20 cellular contexts compared by ENCODE assay signal in genomic region chr1:22539510-22540118, GRCh38. TPM values are rescaled to one million over a fixed set of nuclear protein-coding genes. Genes with fewer than 3 reads are reported as not detected.
DNase-seq lines count a peak whose midpoint lies in the region; ATAC-seq and TF ChIP-seq lines count a peak whose summit lies in the region.
"Had no signal": no experiment of that assay in that cellular context is flagged by ENCODE, and none has a peak within 500 bp of the region (broad histone marks: within the 10 kb centered on the region; RNA-seq: fewer than 3 reads in every experiment).

No MANE protein-coding gene starts in this region.

- H3K4me3 ChIP-seq in tibial artery: no peak overlapping the region
- H3K4me3 ChIP-seq: A549, HAP-1, SK-N-MC had no signal

- peak overlapping the region; percentile 16 for H3K27ac Mint-ChIP-seq in activated naive CD8-positive, alpha-beta T cell
- H3K27ac Mint-ChIP-seq in activated naive CD8-positive, alpha-beta T cell treated with anti-CD3 and anti-CD28 coated beads, Interleukin-2, amount 50 U/mL, for 24 hours: no peak overlapping the region
- H3K27ac Mint-ChIP-seq in activated naive CD8-positive, alpha-beta T cell treated with anti-CD3 and anti-CD28 coated beads, Interleukin-2, amount 10 ng/mL, durations not matched to agents 7 days and 5 days: no peak overlapping the region
- H3K27ac Mint-ChIP-seq: IgD-negative memory B cell had no signal

- intact Hi-C loops in left cardiac atrium (cut with DNase I): loop anchor here in 1 of 2 donors (10.0 kb wide), 1 partner anchor 95 kb away; the partner anchor contains the start of gene C1QA
- intact Hi-C loops in tibial artery (cut with DNase I; ENCODE audit: low total_unique reads): loop anchor here (10.0 kb wide), 2 partner anchors 105 kb away; partner anchors contain the start of gene C1QC

- no peak for TF ChIP-seq CTCF in tibial artery (IDR thresholded peaks at IDR 0.05)

- H3K9me3 ChIP-seq in tibial artery: no peaks in the 10 kb centered on the region
- H3K9me3 ChIP-seq: A549, Caco-2, HAP-1 had no signal

- POLR2A ChIA-PET in activated naive CD8-positive, alpha-beta T cell treated with anti-CD3 and anti-CD28 coated beads, Interleukin-2, amount 10 ng/mL, durations not matched to agents 7 days and 5 days (lab: Charles Lee): no interaction called here

- H3K4me3 Mint-ChIP-seq in activated naive CD8-positive, alpha-beta T cell: peak overlapping the region; percentile 54
- H3K4me3 Mint-ChIP-seq in activated naive CD8-positive, alpha-beta T cell treated with anti-CD3 and anti-CD28 coated beads, Interleukin-2, amount 50 U/mL, for 24 hours: no peak overlapping the region
- H3K4me3 Mint-ChIP-seq in activated naive CD8-positive, alpha-beta T cell treated with anti-CD3 and anti-CD28 coated beads, Interleukin-2, amount 10 ng/mL, durations not matched to agents 7 days and 5 days: peak overlapping the region; percentile 36
- H3K4me3 Mint-ChIP-seq: CD14-positive monocyte, IgD-negative memory B cell had no signal

- no peaks in the 10 kb centered on the region for H3K27me3 Mint-ChIP-seq in activated naive CD8-positive, alpha-beta T cell
- H3K27me3 Mint-ChIP-seq in activated naive CD8-positive, alpha-beta T cell treated with anti-CD3 and anti-CD28 coated beads, Interleukin-2, amount 50 U/mL, for 24 hours: no peaks in the 10 kb centered on the region
- no peaks in the 10 kb centered on the region for H3K27me3 Mint-ChIP-seq in activated naive CD8-positive, alpha-beta T cell treated with anti-CD3 and anti-CD28 coated beads, Interleukin-2, amount 10 ng/mL, durations not matched to agents 7 days and 5 days
- H3K27me3 Mint-ChIP-seq: IgD-negative memory B cell had no signal

- peaks cover 0 to 18% (median 0%) of the 10 kb centered on the region in 3 donors for H3K36me3 ChIP-seq in tibial artery
- H3K36me3 ChIP-seq: HAP-1 had no signal

- H3K27me3 ChIP-seq in tibial artery: peaks cover 0 to 20% of the 10 kb centered on the region in 2 donors

- H3K9me3 Mint-ChIP-seq in activated naive CD8-positive, alpha-beta T cell (ENCODE audit: low read depth): no peaks in the 10 kb centered on the region
- H3K9me3 Mint-ChIP-seq in activated naive CD8-positive, alpha-beta T cell treated with anti-CD3 and anti-CD28 coated beads, Interleukin-2, amount 50 U/mL, for 24 hours: no peaks in the 10 kb centered on the region
- no peaks in the 10 kb centered on the region for H3K9me3 Mint-ChIP-seq in activated naive CD8-positive, alpha-beta T cell treated with anti-CD3 and anti-CD28 coated beads, Interleukin-2, amount 10 ng/mL, durations not matched to agents 7 days and 5 days
- H3K9me3 Mint-ChIP-seq: CD14-positive monocyte, IgD-negative memory B cell had no signal

- H3K4me1 ChIP-seq in tibial artery: no peaks in the 10 kb centered on the region
- H3K4me1 ChIP-seq: A549, Caco-2, HAP-1 had no signal

- DNase-seq in activated naive CD8-positive, alpha-beta T cell treated with anti-CD3 and anti-CD28 coated beads, Interleukin-2, amount 50 U/mL, for 24 hours: no peak
- peak; percentile 24 for DNase-seq in NAMALWA (ENCODE audit: low spot score)
- DNase-seq in activated naive CD8-positive, alpha-beta T cell treated with anti-CD3 and anti-CD28 coated beads, Interleukin-2, amount 10 ng/mL, durations not matched to agents 7 days and 5 days: no peak
- DNase-seq in left cardiac atrium: no peak
- no peak for DNase-seq in tibial artery
- DNase-seq in NCI-H1092 treated with DMSO at 0.1 percent for 48 hours (lab: John Stamatoyannopoulos, UW): no peak
- DNase-seq: Caco-2, DMS153, NCI-H1092, NCI-H1694, NCI-H510A treated with DMSO at 0.1 percent for 48 hours had no signal

- H3K27ac ChIP-seq in tibial artery: no peak overlapping the region
- H3K27ac ChIP-seq: A549, HL-60, SK-N-MC had no signal

- peaks cover 2% of the 10 kb centered on the region for H3K36me3 Mint-ChIP-seq in activated naive CD8-positive, alpha-beta T cell
- H3K36me3 Mint-ChIP-seq in activated naive CD8-positive, alpha-beta T cell treated with anti-CD3 and anti-CD28 coated beads, Interleukin-2, amount 50 U/mL, for 24 hours (ENCODE audit: low read depth): no peaks in the 10 kb centered on the region
- peaks cover 2% of the 10 kb centered on the region for H3K36me3 Mint-ChIP-seq in activated naive CD8-positive, alpha-beta T cell treated with anti-CD3 and anti-CD28 coated beads, Interleukin-2, amount 10 ng/mL, durations not matched to agents 7 days and 5 days

- peaks cover 17% of the 10 kb centered on the region for H3K4me1 Mint-ChIP-seq in activated naive CD8-positive, alpha-beta T cell (ENCODE audit: low read depth)
- peaks cover 8% of the 10 kb centered on the region for H3K4me1 Mint-ChIP-seq in activated naive CD8-positive, alpha-beta T cell treated with anti-CD3 and anti-CD28 coated beads, Interleukin-2, amount 50 U/mL, for 24 hours
- peaks cover 13% of the 10 kb centered on the region for H3K4me1 Mint-ChIP-seq in activated naive CD8-positive, alpha-beta T cell treated with anti-CD3 and anti-CD28 coated beads, Interleukin-2, amount 10 ng/mL, durations not matched to agents 7 days and 5 days

- no peak for ATAC-seq in activated naive CD8-positive, alpha-beta T cell treated with anti-CD3 and anti-CD28 coated beads, Interleukin-2, amount 50 U/mL, for 24 hours
- ATAC-seq in activated naive CD8-positive, alpha-beta T cell treated with anti-CD3 and anti-CD28 coated beads, Interleukin-2, amount 10 ng/mL, durations not matched to agents 7 days and 5 days (ENCODE audit: low read depth): peak; percentile 23
- ATAC-seq in GM21576 (IDR thresholded peaks at IDR 0.05; ENCODE audit: unreplicated experiment): no peak
- no peak for ATAC-seq in left cardiac atrium
- ATAC-seq: A549 had no signal

RNA-seq across cellular contexts. Expression of gene EPHA8, which starts 23.7 kb away (rescaled TPM):
- not detected for total RNA-seq in activated naive CD8-positive, alpha-beta T cell treated with anti-CD3 and anti-CD28 coated beads, Interleukin-2, amount 10 ng/mL, durations not matched to agents 7 days and 5 days
- total RNA-seq in left cardiac atrium: not detected
- total RNA-seq: Caco-2, Right ventricle myocardium superior had no signal
